In genomic region chr11:8806974-8807373, GRCh38 we compare ENCODE assay signal across 11 cellular contexts.
DNase-seq lines count a peak whose midpoint lies in the region; FAIRE-seq and TF ChIP-seq lines count a peak whose summit lies in the region.
"Had no signal": no experiment of that assay in that cellular context is flagged by ENCODE, and none has a peak within 500 bp of the region (broad histone marks: within the 10 kb centered on the region; RNA-seq: fewer than 3 reads in every experiment).

No MANE protein-coding gene starts in this region.

- H3K4me3 Mint-ChIP-seq in astrocyte (ENCODE audit: unreplicated experiment): peak overlapping the region; percentile 90
- H3K4me3 Mint-ChIP-seq: natural killer cell treated with Interleukin-12 subunit alpha and Interleukin-12 subunit beta and Interleukin-15 and Interleukin-18, amount 100 ng/mL, for 72 hours had no signal

- POLR2A ChIA-PET in AG04449 (lab: Yijun Ruan, JAX): interaction anchor here (0.9 to 4.4 kb wide), 4 partner anchors 26 to 119 kb away, joined by 3 to 35 read pairs (median 14); no protein-coding TSS in a partner anchor
- POLR2A ChIA-PET in OCI-LY7 (lab: Charles Lee): no interaction called here

- H3K27me3 ChIP-seq in astrocyte (ENCODE audit: insufficient read depth, low read length) (no peaks in the 10 kb centered on the region), layer of hippocampus (ENCODE audit: control insufficient read depth, insufficient read depth, low read length) (no peaks in the 10 kb centered on the region), skeletal muscle satellite cell (ENCODE audit: control insufficient read depth, insufficient read depth, low read length) (no peaks in the 10 kb centered on the region)

- TF ChIP-seq CTCF in AG04449 (IDR thresholded peaks at IDR 0.05; ENCODE audit: insufficient read depth, low read length, missing control alignments) (no peak), astrocyte (IDR thresholded peaks at IDR 0.05; ENCODE audit: insufficient read depth, low read depth, low read length) (no peak), OCI-LY7 (conservative IDR thresholded peaks at IDR 0.05; ENCODE audit: low read length) (no peak)

- peaks cover 43% of the 10 kb centered on the region for H4K20me1 ChIP-seq in astrocyte (ENCODE audit: insufficient read depth, low read length)
- no peaks in the 10 kb centered on the region for H4K20me1 ChIP-seq in OCI-LY7 (ENCODE audit: insufficient read depth, low read length)

- peak overlapping the region; percentile 86 for H3K27ac ChIP-seq in astrocyte (ENCODE audit: low read depth, low read length)
- H3K27ac ChIP-seq in layer of hippocampus (ENCODE audit: low read depth, low read length): peak overlapping the region; percentile 46
- no peak overlapping the region for H3K27ac ChIP-seq in OCI-LY7 (ENCODE audit: low read depth, low read length, poor library complexity, severe bottlenecking)

- H3K36me3 Mint-ChIP-seq in astrocyte (ENCODE audit: low read depth, unreplicated experiment): peaks cover 14% of the 10 kb centered on the region
- H3K36me3 Mint-ChIP-seq: natural killer cell treated with Interleukin-12 subunit alpha and Interleukin-12 subunit beta and Interleukin-15 and Interleukin-18, amount 100 ng/mL, for 72 hours had no signal

- H3K9ac ChIP-seq in astrocyte (ENCODE audit: low read length) (peak overlapping the region; percentile 36), skeletal muscle satellite cell (ENCODE audit: low read depth, low read length) (peak overlapping the region; percentile 76)

- peaks cover 53% of the 10 kb centered on the region for H3K4me1 Mint-ChIP-seq in astrocyte (ENCODE audit: low read depth, unreplicated experiment)

- H3K9me3 Mint-ChIP-seq in astrocyte (ENCODE audit: unreplicated experiment): no peaks in the 10 kb centered on the region
- H3K9me3 Mint-ChIP-seq: natural killer cell treated with Interleukin-12 subunit alpha and Interleukin-12 subunit beta and Interleukin-15 and Interleukin-18, amount 100 ng/mL, for 72 hours had no signal

- BruUV-seq in OCI-LY7 (replicated peaks; lab: Mats Ljungman, UMichigan): no TSS peak

- CTCF ChIA-PET in AG04449 (lab: Yijun Ruan, JAX) (interaction anchor here (7.4 kb wide), 1 partner anchor 153 kb away, joined by 50 read pairs; no protein-coding TSS in a partner anchor), OCI-LY7 (lab: Charles Lee; ENCODE audit: unreplicated experiment) (no interaction called here)

- H3K4me1 ChIP-seq in astrocyte (ENCODE audit: insufficient read depth, low read length) (peaks cover 47% of the 10 kb centered on the region), skeletal muscle satellite cell (ENCODE audit: control insufficient read depth, insufficient read depth, low read length) (peaks cover 55% of the 10 kb centered on the region), OCI-LY7 (ENCODE audit: insufficient read depth, low read length, poor library complexity, severe bottlenecking) (no peaks in the 10 kb centered on the region)

- H3K9me3 ChIP-seq in astrocyte (ENCODE audit: insufficient read depth, low read depth, low read length) (no peaks in the 10 kb centered on the region), skeletal muscle satellite cell (replicated peaks; ENCODE audit: low read length) (no peaks in the 10 kb centered on the region), OCI-LY7 (ENCODE audit: low read length) (no peaks in the 10 kb centered on the region)

- DNase-seq in AG04449 (ENCODE audit: low read depth, low spot score) (no peak), astrocyte (ENCODE audit: low read depth) (no peak), OCI-LY7 (ENCODE audit: low spot score) (no peak), HuH-7.5 (ENCODE audit: low spot score) (no peak), HT-29 (ENCODE audit: low spot score) (no peak), NCI-H1417 treated with DMSO at 0.1 percent for 48 hours (lab: John Stamatoyannopoulos, UW) (no peak)
- DNase-seq: DND-41 had no signal

- no peaks in the 10 kb centered on the region for H3K9me2 ChIP-seq in OCI-LY7 (ENCODE audit: insufficient read depth, low read length)

- peak overlapping the region; percentile 8 for H3K27ac Mint-ChIP-seq in astrocyte (ENCODE audit: unreplicated experiment)
- H3K27ac Mint-ChIP-seq: natural killer cell treated with Interleukin-12 subunit alpha and Interleukin-12 subunit beta and Interleukin-15 and Interleukin-18, amount 100 ng/mL, for 72 hours had no signal

- intact Hi-C loops in OCI-LY7 (cut with micrococcal nuclease; ENCODE audit: unreplicated experiment): no loop called here

- H3K79me2 ChIP-seq in astrocyte (ENCODE audit: insufficient read depth, low read length) (peaks cover 73% of the 10 kb centered on the region), OCI-LY7 (ENCODE audit: insufficient read depth, low read depth, low read length) (no peaks in the 10 kb centered on the region)

- H3K27me3 Mint-ChIP-seq in astrocyte (ENCODE audit: low read depth, unreplicated experiment): no peaks in the 10 kb centered on the region

- H3K4me2 ChIP-seq in astrocyte (ENCODE audit: low read length) (peak overlapping the region; percentile 93), skeletal muscle satellite cell (ENCODE audit: low read length) (peak overlapping the region; percentile 88), OCI-LY7 (ENCODE audit: low read length) (no peak overlapping the region)

- H3K36me3 ChIP-seq in astrocyte (ENCODE audit: insufficient read depth, low read length): peaks cover 8% of the 10 kb centered on the region
- no peaks in the 10 kb centered on the region for H3K36me3 ChIP-seq in skeletal muscle satellite cell (ENCODE audit: insufficient read depth, low read length)
- no peaks in the 10 kb centered on the region for H3K36me3 ChIP-seq in OCI-LY7 (ENCODE audit: insufficient read depth, low read length)

- no peak for FAIRE-seq in astrocyte (lab: Jason Lieb, UNC)
- FAIRE-seq: GM12891 had no signal

- H2AFZ ChIP-seq in astrocyte (ENCODE audit: low read depth, low read length) (no peak overlapping the region), OCI-LY7 (ENCODE audit: low read length) (no peak overlapping the region)

- peak overlapping the region; percentile 81 for H3K4me3 ChIP-seq in AG04449 (ENCODE audit: low read depth, low read length)
- H3K4me3 ChIP-seq in astrocyte (ENCODE audit: insufficient read depth, low read depth, low read length): no peak overlapping the region
- H3K4me3 ChIP-seq in skeletal muscle satellite cell (ENCODE audit: low read length): peak overlapping the region; percentile 82
- H3K4me3 ChIP-seq in OCI-LY7 (ENCODE audit: low read depth, low read length, poor library complexity, severe bottlenecking): no peak overlapping the region

Comparison
In these comparisons a context has a peak if more than half of its experiments do, and no peak if none do; other contexts are left out.
1. H3K4me3 ChIP-seq: peak in AG04449 (single experiment) and skeletal muscle satellite cell (single experiment); none in astrocyte (single experiment) and OCI-LY7 (single experiment).